Comparison of ENCODE assay signal across 9 cellular contexts in genomic region chr4:121278811-121279368, GRCh38.
DNase-seq lines count a peak whose midpoint lies in the region; ATAC-seq lines count a peak whose summit lies in the region.
"Had no signal": no experiment of that assay in that cellular context is flagged by ENCODE, and none has a peak within 500 bp of the region (broad histone marks: within the 10 kb centered on the region; RNA-seq: fewer than 3 reads in every experiment).

No MANE protein-coding gene starts in this region.

- H3K36me3 ChIP-seq in MG63, result no peaks in the 10 kb centered on the region

- no peaks in the 10 kb centered on the region for H3K9me3 ChIP-seq in MG63

- ATAC-seq in GM18502 (IDR thresholded peaks at IDR 0.05; ENCODE audit: poor library complexity, unreplicated experiment), result peak; percentile 92
- ATAC-seq in GM19463 (IDR thresholded peaks at IDR 0.05; ENCODE audit: unreplicated experiment), result peak; percentile 87
- peak; percentile 89 for ATAC-seq in HG03060 (IDR thresholded peaks at IDR 0.05; ENCODE audit: low read depth, unreplicated experiment)
- ATAC-seq in esophagus mucosa, result no peak

- H3K4me3 ChIP-seq in MG63, result no peak overlapping the region

- in situ Hi-C loops in KBM-7 (cut with MboI; ENCODE audit: low pct_unique_long_range_greater_than_20kb, low sequenced_read_pairs), result no loop called here

- DNase-seq in dedifferentiated amniotic fluid mesenchymal stem cell (ENCODE audit: extremely low spot score) (peak; percentile 47), MG63 (no peak), KBM-7 (no peak), GOT3 (lab: John Stamatoyannopoulos, UW) (no peak)
- DNase-seq: SIG-M5 had no signal

- H3K27me3 ChIP-seq in MG63, result no peaks in the 10 kb centered on the region
